31 cellular contexts compared by ENCODE assay signal in genomic region chr9:28456886-28457285, GRCh38.
"Had no signal": no experiment of that assay in that cellular context is flagged by ENCODE, and none has a peak within 500 bp of the region (broad histone marks: within the 10 kb centered on the region; RNA-seq: fewer than 3 reads in every experiment).

No MANE protein-coding gene starts in this region.

- H3K27me3 ChIP-seq: brain microvascular endothelial cell, MG63 had no signal

- FAIRE-seq: RCC 7860 had no signal

- H3K4me2 ChIP-seq: PC-9 had no signal

- H3K4me3 ChIP-seq: MG63, PC-9 had no signal

- H3K36me3 ChIP-seq: brain microvascular endothelial cell, MG63, WERI-Rb-1 had no signal

- H3K27ac ChIP-seq: brain microvascular endothelial cell, PC-9, RWPE1, WERI-Rb-1 had no signal

- H2AFZ ChIP-seq: PC-9 had no signal

- DNase-seq: activated CD4-positive, alpha-beta memory T cell treated with anti-CD3 and anti-CD28 coated beads, Interleukin-2, amount 10 ng/mL, durations not matched to agents 7 days and 5 days; activated CD4-positive, alpha-beta T cell treated with anti-CD3 and anti-CD28 coated beads for 1 hour; activated CD4-positive, alpha-beta T cell treated with anti-CD3 and anti-CD28 coated beads for 48 hours; activated CD4-positive, CD25-positive, alpha-beta regulatory T cell; activated CD8-positive, alpha-beta memory T cell treated with anti-CD3 and anti-CD28 coated beads for 24 hours; activated CD8-positive, alpha-beta memory T cell treated with anti-CD3 and anti-CD28 coated beads, Interleukin-2, amount 10 ng/mL, durations not matched to agents 7 days and 5 days; activated CD8-positive, alpha-beta memory T cell treated with anti-CD3 and anti-CD28 coated beads, Interleukin-2, amount 50 U/mL, for 48 hours; activated effector memory CD4-positive, alpha-beta T cell treated with Interleukin-2 at 50 U/mL for 16 hours; activated naive CD4-positive, alpha-beta T cell treated with anti-CD3 and anti-CD28 coated beads, Interleukin-2, amount 10 ng/mL, durations not matched to agents 7 days and 5 days; activated naive CD8-positive, alpha-beta T cell treated with anti-CD3 and anti-CD28 coated beads, Interleukin-2, amount 50 U/mL, for 24 hours; activated T-cell treated with anti-CD3 and anti-CD28 coated beads, Interleukin-2, amount 50 U/mL, for 48 hours; amniotic stem cell; aorta; brain microvascular endothelial cell; Kasumi-1; KBM-7; MG63; NCI-H1048; NCI-H1105 treated with DMSO at 0.1 percent for 48 hours; NCI-H1436; NCI-H2029 treated with DMSO at 0.1 percent for 48 hours; NCI-H2107; NCI-H2171; NCI-H524 treated with DMSO at 0.1 percent for 48 hours; PC-9; SIG-M5; T1000; WERI-Rb-1 had no signal

- ATAC-seq: activated CD8-positive, alpha-beta memory T cell treated with anti-CD3 and anti-CD28 coated beads, Interleukin-2, amount 10 ng/mL, durations not matched to agents 7 days and 5 days; activated naive CD8-positive, alpha-beta T cell treated with anti-CD3 and anti-CD28 coated beads, Interleukin-2, amount 50 U/mL, for 24 hours; Right ventricle myocardium inferior had no signal

- H3K9me3 ChIP-seq: MG63 had no signal
